In the genomic region with DNA sequence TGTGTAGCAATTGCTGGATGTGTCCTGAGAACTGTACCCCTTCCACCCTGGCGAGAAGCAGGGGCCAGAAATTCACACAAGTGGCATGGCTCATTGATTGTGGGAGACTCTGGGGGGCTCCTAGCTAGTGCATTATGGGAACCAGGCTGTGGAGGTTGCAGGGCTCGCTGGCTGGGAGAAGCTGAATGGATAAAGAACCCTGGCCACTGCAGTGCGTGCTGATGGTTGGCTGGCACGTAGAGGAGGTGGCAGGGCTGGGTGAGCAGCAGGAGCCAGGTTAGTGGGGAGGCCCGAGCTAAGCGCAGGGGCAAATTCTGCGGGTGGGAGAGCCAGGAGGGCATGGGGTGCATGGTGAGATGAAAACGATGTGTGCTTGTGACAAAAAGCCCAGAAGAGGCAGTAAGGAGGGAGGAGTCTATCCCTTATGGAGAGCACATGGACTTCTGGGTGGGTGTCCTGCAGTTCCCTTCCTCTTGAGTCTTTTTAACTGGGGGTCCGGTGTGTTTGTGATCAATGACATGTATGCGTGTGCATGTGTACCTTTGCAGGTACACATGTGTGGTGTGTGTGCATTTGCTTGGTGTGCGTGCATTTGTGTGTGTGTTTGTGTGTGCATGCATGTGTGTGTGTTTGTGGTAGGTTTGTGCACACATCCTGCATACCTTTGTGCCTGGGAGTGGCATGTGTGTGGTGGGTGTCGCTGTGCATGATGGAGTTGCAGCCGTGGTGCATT, we compare ENCODE assay signal across 12 cellular contexts. TPM values are rescaled to one million over a fixed set of nuclear protein-coding genes. Genes with fewer than 3 reads are reported as not detected.
DNase-seq lines count a peak whose midpoint lies in the region; ATAC-seq lines count a peak whose summit lies in the region.
"Had no signal": no experiment of that assay in that cellular context is flagged by ENCODE, and none has a peak within 500 bp of the region (broad histone marks: within the 10 kb centered on the region; RNA-seq: fewer than 3 reads in every experiment).

No MANE protein-coding gene starts in this region.

- CTCF ChIA-PET in T-cell (lab: Charles Lee): no interaction called here

- POLR2A ChIA-PET in T-cell (lab: Charles Lee): no interaction called here

- peaks cover 39% of the 10 kb centered on the region for H3K4me1 Mint-ChIP-seq in activated T-cell treated with anti-CD3 and anti-CD28 coated beads, Interleukin-2, amount 50 U/mL, for 4 hours (ENCODE audit: low read depth)
- H3K4me1 Mint-ChIP-seq in T-cell: peaks cover 41 to 47% (median 44%) of the 10 kb centered on the region in 3 donors
- H3K4me1 Mint-ChIP-seq in immature natural killer cell: peaks cover 35 to 42% of the 10 kb centered on the region in 2 donors
- H3K4me1 Mint-ChIP-seq in stimulated activated naive B cell treated with anti-CD40 and anti-IgM and Interleukin-4, amounts not matched to agents 10 μg/mL and 1 μg/mL and 100 μg/mL, for 72 hours: peaks cover 16 to 46% of the 10 kb centered on the region in 2 donors

- no peaks in the 10 kb centered on the region for H3K27me3 Mint-ChIP-seq in activated T-cell treated with anti-CD3 and anti-CD28 coated beads, Interleukin-2, amount 50 U/mL, for 4 hours (ENCODE audit: low read depth)
- no peaks in the 10 kb centered on the region for H3K27me3 Mint-ChIP-seq in T-cell
- peaks cover 10 to 20% (median 10%) of the 10 kb centered on the region in 3 donors for H3K27me3 Mint-ChIP-seq in immature natural killer cell (ENCODE audit: low read depth in 3 of 3)
- H3K27me3 Mint-ChIP-seq in stimulated activated naive B cell treated with anti-CD40 and anti-IgM and Interleukin-4, amounts not matched to agents 10 μg/mL and 1 μg/mL and 100 μg/mL, for 72 hours: no peaks in the 10 kb centered on the region

- H3K27ac Mint-ChIP-seq in T-cell (peak overlapping the region; percentile 22 to 49), immature natural killer cell (peak overlapping the region; percentile 65 to 100 (median 90))
- peak overlapping the region; percentile 77 for H3K27ac Mint-ChIP-seq in stimulated activated naive B cell treated with anti-CD40 and anti-IgM and Interleukin-4, amounts not matched to agents 10 μg/mL and 1 μg/mL and 100 μg/mL, for 72 hours

- ATAC-seq in activated T-cell treated with anti-CD3 and anti-CD28 coated beads, Interleukin-2, amount 50 U/mL, for 4 hours: no peak
- ATAC-seq in T-cell (replicated peaks in 1 of 4) (no peak), HG03342 (IDR thresholded peaks at IDR 0.05; ENCODE audit: unreplicated experiment) (no peak)
- no peak for ATAC-seq in stimulated activated naive B cell treated with anti-CD40 and anti-IgM and Interleukin-4, amounts not matched to agents 10 μg/mL and 1 μg/mL and 100 μg/mL, for 72 hours (replicated peaks)

- H3K36me3 Mint-ChIP-seq in activated T-cell treated with anti-CD3 and anti-CD28 coated beads, Interleukin-2, amount 50 U/mL, for 4 hours (ENCODE audit: insufficient read depth): no peaks in the 10 kb centered on the region
- H3K36me3 Mint-ChIP-seq in T-cell: peaks cover 3% of the 10 kb centered on the region
- no peaks in the 10 kb centered on the region for H3K36me3 Mint-ChIP-seq in immature natural killer cell
- H3K36me3 Mint-ChIP-seq in stimulated activated naive B cell treated with anti-CD40 and anti-IgM and Interleukin-4, amounts not matched to agents 10 μg/mL and 1 μg/mL and 100 μg/mL, for 72 hours: peaks cover 5 to 9% of the 10 kb centered on the region in 2 donors

- DNase-seq in activated T-cell treated with anti-CD3 and anti-CD28 coated beads, Interleukin-2, amount 50 U/mL, for 4 hours: no peak
- DNase-seq in activated T-cell treated with anti-CD3 and anti-CD28 coated beads, Interleukin-2, amount 50 U/mL, for 48 hours: no peak
- peak in 2 of 34 experiments; percentile 0 to 12 for DNase-seq in T-cell
- no peak for DNase-seq in immature natural killer cell
- DNase-seq in stimulated activated naive B cell treated with anti-CD40 and anti-IgM and Interleukin-4, amounts not matched to agents 10 μg/mL and 1 μg/mL and 100 μg/mL, for 72 hours: no peak
- DNase-seq in GOT3 (lab: John Stamatoyannopoulos, UW): no peak
- DNase-seq in NCI-H1105 treated with DMSO at 0.1 percent for 48 hours (lab: John Stamatoyannopoulos, UW): no peak
- DNase-seq: activated CD8-positive, alpha-beta memory T cell treated with anti-CD3 and anti-CD28 coated beads, Interleukin-2, amount 50 U/mL, for 48 hours; GF-D8; NCI-H1417 treated with DMSO at 0.1 percent for 48 hours; occipital lobe had no signal

- H3K4me3 Mint-ChIP-seq in activated T-cell treated with anti-CD3 and anti-CD28 coated beads, Interleukin-2, amount 50 U/mL, for 4 hours: peak overlapping the region; percentile 98
- H3K4me3 Mint-ChIP-seq in T-cell (peak overlapping the region; percentile 94 to 96 (median 95)), immature natural killer cell (peak overlapping the region; percentile 41 to 99 (median 60))
- no peak overlapping the region for H3K4me3 Mint-ChIP-seq in stimulated activated naive B cell treated with anti-CD40 and anti-IgM and Interleukin-4, amounts not matched to agents 10 μg/mL and 1 μg/mL and 100 μg/mL, for 72 hours

- H3K9me3 Mint-ChIP-seq in activated T-cell treated with anti-CD3 and anti-CD28 coated beads, Interleukin-2, amount 50 U/mL, for 4 hours: no peaks in the 10 kb centered on the region
- H3K9me3 Mint-ChIP-seq in T-cell: no peaks in the 10 kb centered on the region
- H3K9me3 Mint-ChIP-seq in immature natural killer cell: no peaks in the 10 kb centered on the region
- no peaks in the 10 kb centered on the region for H3K9me3 Mint-ChIP-seq in stimulated activated naive B cell treated with anti-CD40 and anti-IgM and Interleukin-4, amounts not matched to agents 10 μg/mL and 1 μg/mL and 100 μg/mL, for 72 hours

RNA-seq across cellular contexts. Expression of a gene that starts 3.6 kb away (rescaled TPM):
- total RNA-seq in activated T-cell treated with anti-CD3 and anti-CD28 coated beads, Interleukin-2, amount 50 U/mL, for 4 hours: 100 to 1,000 TPM; 219 to 248 (median 242) TPM
- 100 to 1,000 TPM; 201 to 318 (median 223) TPM for total RNA-seq in T-cell
- polyA plus RNA-seq in immature natural killer cell: 100 to 1,000 TPM; 516 to 803 (median 763) TPM

RNA-seq across cellular contexts. Expression of a gene that starts 6.1 kb away (rescaled TPM):
- under 1 TPM; 0.49 to 0.79 (median 0.53) TPM for total RNA-seq in activated T-cell treated with anti-CD3 and anti-CD28 coated beads, Interleukin-2, amount 50 U/mL, for 4 hours
- total RNA-seq in T-cell: 1 to 10 TPM; 1.1 to 3.1 (median 1.6) TPM
- polyA plus RNA-seq in immature natural killer cell: not detected

RNA-seq across cellular contexts. Expression of a gene that starts 22.0 kb away (rescaled TPM):
- 10 to 100 TPM; 14.5 to 17.6 (median 15.9) TPM for total RNA-seq in activated T-cell treated with anti-CD3 and anti-CD28 coated beads, Interleukin-2, amount 50 U/mL, for 4 hours
- total RNA-seq in T-cell: 10 to 100 TPM; 10.6 to 18.3 (median 12.6) TPM
- polyA plus RNA-seq in immature natural killer cell: 1 to 10 TPM; 2.0 to 4.4 (median 2.0) TPM

RNA-seq across cellular contexts. Expression of a gene that starts 34.5 kb away (rescaled TPM):
- total RNA-seq in activated T-cell treated with anti-CD3 and anti-CD28 coated beads, Interleukin-2, amount 50 U/mL, for 4 hours: 10 to 100 TPM; 82.3 to 93.0 (median 89.5) TPM
- total RNA-seq in T-cell: 10 to 100 TPM; 49.7 to 63.5 (median 55.9) TPM
- 100 to 1,000 TPM; 125 to 230 (median 129) TPM for polyA plus RNA-seq in immature natural killer cell

RNA-seq across cellular contexts. Expression of a gene that starts 40.5 kb away (rescaled TPM):
- total RNA-seq in activated T-cell treated with anti-CD3 and anti-CD28 coated beads, Interleukin-2, amount 50 U/mL, for 4 hours: 10 to 100 TPM; 41.0 to 41.9 (median 41.7) TPM
- total RNA-seq in T-cell: 10 to 100 TPM; 19.7 to 34.0 (median 32.3) TPM
- polyA plus RNA-seq in immature natural killer cell: 10 to 100 TPM in 2 of 3 donors, 1 to 10 TPM in 1; 1.8 to 21.7 (median 16.6) TPM

Comparison
In these comparisons a context has a peak if more than half of its experiments do, and no peak if none do; other contexts are left out.
1. H3K4me3 Mint-ChIP-seq: peak in activated T-cell treated with anti-CD3 and anti-CD28 coated beads, Interleukin-2, amount 50 U/mL, for 4 hours (single experiment), T-cell (3 of 3) and immature natural killer cell (5 of 5); none in stimulated activated naive B cell treated with anti-CD40 and anti-IgM and Interleukin-4, amounts not matched to agents 10 μg/mL and 1 μg/mL and 100 μg/mL, for 72 hours (0 of 2).
2. H3K27ac Mint-ChIP-seq: peak in every context shown above with its lines; median percentile 90 in immature natural killer cell; 77 in stimulated activated naive B cell treated with anti-CD40 and anti-IgM and Interleukin-4, amounts not matched to agents 10 μg/mL and 1 μg/mL and 100 μg/mL, for 72 hours; 36 in T-cell.